In genomic region chr9:13569706-13570423, GRCh38 we compare ENCODE assay signal across 15 cellular contexts.
DNase-seq lines count a peak whose midpoint lies in the region; ATAC-seq and TF ChIP-seq lines count a peak whose summit lies in the region.
"Had no signal": no experiment of that assay in that cellular context is flagged by ENCODE, and none has a peak within 500 bp of the region (broad histone marks: within the 10 kb centered on the region; RNA-seq: fewer than 3 reads in every experiment).

No MANE protein-coding gene starts in this region.

- H3K4me1 ChIP-seq in breast epithelium (no peaks in the 10 kb centered on the region), neural progenitor cell (peaks cover 15% of the 10 kb centered on the region), aorta (ENCODE audit: control insufficient read depth in 1 of 2, insufficient read depth in 2 of 2, low read length in 2 of 2) (peaks cover 3 to 5% of the 10 kb centered on the region in 2 donors)
- H3K4me1 ChIP-seq: SJCRH30 had no signal

- H3K4me3 ChIP-seq in breast epithelium (no peak overlapping the region), fibroblast of pulmonary artery (replicated peaks; ENCODE audit: low read depth, low read length) (no peak overlapping the region), neural progenitor cell (no peak overlapping the region), aorta (ENCODE audit: low read length in 2 of 2) (no peak overlapping the region)

- H3K27ac ChIP-seq in breast epithelium: peak overlapping the region; percentile 52 to 70
- H3K27ac ChIP-seq in neural progenitor cell: no peak overlapping the region
- peak overlapping the region; percentile 85 to 93 for H3K27ac ChIP-seq in aorta (ENCODE audit: low read depth in 1 of 2, low read length in 2 of 2)
- H3K27ac ChIP-seq: KMS-11, VCaP had no signal

- no peak overlapping the region for H2AFZ ChIP-seq in neural progenitor cell (replicated peaks)

- H3K9me3 ChIP-seq in breast epithelium: no peaks in the 10 kb centered on the region
- no peaks in the 10 kb centered on the region for H3K9me3 ChIP-seq in neural progenitor cell (ENCODE audit: low read depth)
- no peaks in the 10 kb centered on the region for H3K9me3 ChIP-seq in aorta (ENCODE audit: control insufficient read depth, low read length)
- H3K9me3 ChIP-seq: SJCRH30, upper lobe of left lung had no signal

- H3K36me3 Mint-ChIP-seq in MCF 10A (ENCODE audit: insufficient read depth, unreplicated experiment) (no peaks in the 10 kb centered on the region), neural progenitor cell (no peaks in the 10 kb centered on the region)
- H3K36me3 Mint-ChIP-seq in activated naive CD8-positive, alpha-beta T cell treated with anti-CD3 and anti-CD28 coated beads, Interleukin-2, amount 50 U/mL, for 24 hours (ENCODE audit: low read depth): no peaks in the 10 kb centered on the region

- H3K79me2 ChIP-seq in neural progenitor cell (ENCODE audit: low read depth): no peaks in the 10 kb centered on the region

- TF ChIP-seq POLR2A in breast epithelium (IDR thresholded peaks at IDR 0.05): no peak

- H3K27me3 ChIP-seq in breast epithelium: no peaks in the 10 kb centered on the region
- peaks cover 22% of the 10 kb centered on the region for H3K27me3 ChIP-seq in neural progenitor cell
- no peaks in the 10 kb centered on the region for H3K27me3 ChIP-seq in aorta (ENCODE audit: control insufficient read depth in 1 of 2, insufficient read depth in 2 of 2, low read length in 1 of 2)
- H3K27me3 ChIP-seq: SJCRH30, upper lobe of left lung had no signal

- no peak for DNase-seq in breast epithelium (ENCODE audit: low spot score in 2 of 2)
- DNase-seq in MCF 10A (ENCODE audit: unreplicated experiment): no peak
- DNase-seq in fibroblast of pulmonary artery (ENCODE audit: low read depth): peak; percentile 94
- DNase-seq in neural progenitor cell (ENCODE audit: low spot score): no peak
- DNase-seq in aorta: no peak
- no peak for DNase-seq in activated naive CD8-positive, alpha-beta T cell treated with anti-CD3 and anti-CD28 coated beads, Interleukin-2, amount 50 U/mL, for 24 hours
- DNase-seq in MV-4-11 (lab: John Stamatoyannopoulos, UW): no peak
- DNase-seq: activated T-cell treated with anti-CD3 and anti-CD28 coated beads, Interleukin-2, amount 50 U/mL, for 1 hour; NCI-H524 treated with DMSO at 0.1 percent for 48 hours; upper lobe of left lung had no signal

- H3K9ac ChIP-seq in neural progenitor cell: no peak overlapping the region
- H3K9ac ChIP-seq: KMS-11 had no signal

- no peak overlapping the region for H3K4me3 Mint-ChIP-seq in MCF 10A (ENCODE audit: unreplicated experiment)
- no peak overlapping the region for H3K4me3 Mint-ChIP-seq in neural progenitor cell
- no peak overlapping the region for H3K4me3 Mint-ChIP-seq in activated naive CD8-positive, alpha-beta T cell treated with anti-CD3 and anti-CD28 coated beads, Interleukin-2, amount 50 U/mL, for 24 hours
- H3K4me3 Mint-ChIP-seq: central memory CD8-positive, alpha-beta T cell had no signal

- no peaks in the 10 kb centered on the region for H3K4me1 Mint-ChIP-seq in MCF 10A (ENCODE audit: insufficient read depth, unreplicated experiment)
- peaks cover 23% of the 10 kb centered on the region for H3K4me1 Mint-ChIP-seq in neural progenitor cell
- H3K4me1 Mint-ChIP-seq in activated naive CD8-positive, alpha-beta T cell treated with anti-CD3 and anti-CD28 coated beads, Interleukin-2, amount 50 U/mL, for 24 hours: peaks cover 3% of the 10 kb centered on the region
- H3K4me1 Mint-ChIP-seq: central memory CD8-positive, alpha-beta T cell had no signal

- H3F3A ChIP-seq in neural progenitor cell (ENCODE audit: low read depth): no peaks in the 10 kb centered on the region

- H3K9me3 Mint-ChIP-seq in MCF 10A (ENCODE audit: unreplicated experiment): no peaks in the 10 kb centered on the region
- peaks cover 17% of the 10 kb centered on the region for H3K9me3 Mint-ChIP-seq in neural progenitor cell
- no peaks in the 10 kb centered on the region for H3K9me3 Mint-ChIP-seq in activated naive CD8-positive, alpha-beta T cell treated with anti-CD3 and anti-CD28 coated beads, Interleukin-2, amount 50 U/mL, for 24 hours

- POLR2A ChIA-PET in MCF 10A (lab: Yijun Ruan, JAX): interaction anchor here (1.0 to 1.4 kb wide), 3 partner anchors 12 to 331 kb away, joined by 3 to 4 read pairs (median 4); no protein-coding TSS in a partner anchor

- CTCF ChIA-PET in MCF 10A (lab: Yijun Ruan, JAX): interaction anchor here (0.7 kb wide), 1 partner anchor 761 kb away, joined by 3 read pairs; no protein-coding TSS in a partner anchor

- 1 to 4% methylated on average over 3 of the region's 3 CpGs for WGBS in aorta, 2 donors

- intact Hi-C loops in breast epithelium (cut with DNase I; ENCODE audit: low total_unique reads) (no loop called here), MCF 10A (cut with micrococcal nuclease) (no loop called here), aorta (cut with DNase I) (loop anchor here in 1 of 2 donors (10.0 kb wide), 3 partner anchors 85 to 785 kb away; no protein-coding TSS in a partner anchor)

- H3K27me3 Mint-ChIP-seq in MCF 10A (ENCODE audit: insufficient read depth, unreplicated experiment) (no peaks in the 10 kb centered on the region), neural progenitor cell (ENCODE audit: insufficient read depth, low read depth) (no peaks in the 10 kb centered on the region)
- peaks cover 7% of the 10 kb centered on the region for H3K27me3 Mint-ChIP-seq in activated naive CD8-positive, alpha-beta T cell treated with anti-CD3 and anti-CD28 coated beads, Interleukin-2, amount 50 U/mL, for 24 hours
- H3K27me3 Mint-ChIP-seq: central memory CD8-positive, alpha-beta T cell had no signal

- ATAC-seq in aorta (ENCODE audit: low FRiP score): peak; percentile 79
- ATAC-seq in activated naive CD8-positive, alpha-beta T cell treated with anti-CD3 and anti-CD28 coated beads, Interleukin-2, amount 50 U/mL, for 24 hours: no peak
- ATAC-seq in GM21723 (IDR thresholded peaks at IDR 0.05; ENCODE audit: unreplicated experiment): no peak

- TF ChIP-seq CTCF in breast epithelium (IDR thresholded peaks at IDR 0.05): no peak
- no peak for TF ChIP-seq CTCF in MCF 10A (IDR thresholded peaks at IDR 0.05; ENCODE audit: unreplicated experiment)
- no peak for TF ChIP-seq CTCF in fibroblast of pulmonary artery (IDR thresholded peaks at IDR 0.05; ENCODE audit: low read length, missing control alignments)
- TF ChIP-seq CTCF in neural progenitor cell (IDR thresholded peaks at IDR 0.05): no peak

- H4K20me1 ChIP-seq in neural progenitor cell (ENCODE audit: low read depth): no peaks in the 10 kb centered on the region

- BruUV-seq in MCF 10A (replicated peaks; lab: Mats Ljungman, UMichigan): no TSS peak

- no peaks in the 10 kb centered on the region for H3K36me3 ChIP-seq in breast epithelium
- no peaks in the 10 kb centered on the region for H3K36me3 ChIP-seq in neural progenitor cell
- no peaks in the 10 kb centered on the region for H3K36me3 ChIP-seq in aorta (ENCODE audit: control insufficient read depth in 1 of 2, insufficient read depth in 2 of 2, low read length in 1 of 2)
- H3K36me3 ChIP-seq: SJCRH30, upper lobe of left lung had no signal

- H3K4me2 ChIP-seq in neural progenitor cell: no peak overlapping the region
- H3K4me2 ChIP-seq: KMS-11 had no signal

- no peak overlapping the region for H3K27ac Mint-ChIP-seq in MCF 10A (ENCODE audit: low read depth, unreplicated experiment)
- peak overlapping the region; percentile 80 for H3K27ac Mint-ChIP-seq in neural progenitor cell
- no peak overlapping the region for H3K27ac Mint-ChIP-seq in activated naive CD8-positive, alpha-beta T cell treated with anti-CD3 and anti-CD28 coated beads, Interleukin-2, amount 50 U/mL, for 24 hours
